16 cellular contexts compared by ENCODE assay signal in the genomic region with DNA sequence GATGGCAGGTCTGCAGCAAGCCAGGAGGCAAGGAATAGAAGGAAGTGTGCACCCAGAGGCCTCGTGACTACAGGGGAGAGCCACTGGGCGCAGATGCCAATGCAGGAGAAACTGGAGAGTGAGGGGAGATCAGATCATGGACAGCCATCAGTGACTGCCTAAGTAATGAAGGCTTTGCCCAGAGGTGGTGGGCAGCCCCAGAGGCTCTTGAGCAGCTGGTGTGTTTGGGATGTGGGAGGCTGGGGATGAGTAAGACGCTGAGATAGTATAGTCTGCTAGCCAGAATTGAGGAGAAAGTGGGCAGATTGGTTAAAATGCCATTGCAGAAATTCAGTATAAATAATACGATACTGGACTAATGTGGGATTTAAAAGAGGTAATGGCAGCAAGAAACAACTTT.
A peak's percentile ranks its signal among the peaks of the same experiment; 100 is the strongest.
DNase-seq lines count a peak whose midpoint lies in the region; ATAC-seq lines count a peak whose summit lies in the region.
"Had no signal": no experiment of that assay in that cellular context is flagged by ENCODE, and none has a peak within 500 bp of the region (broad histone marks: within the 10 kb centered on the region; RNA-seq: fewer than 3 reads in every experiment).

No MANE protein-coding gene starts in this region.

- no peak for ATAC-seq in activated naive CD4-positive, alpha-beta T cell treated with anti-CD3 and anti-CD28 coated beads, Interleukin-2, amount 50 U/mL, for 72 hours
- ATAC-seq in activated T-helper 17 cell treated with anti-CD3 and anti-CD28 coated beads, Interleukin-2, amount 50 U/mL, for 72 hours (replicated peaks) = no peak
- ATAC-seq in naive thymus-derived CD8-positive, alpha-beta T cell = no peak

- H3K36me3 Mint-ChIP-seq in activated naive CD4-positive, alpha-beta T cell treated with anti-CD3 and anti-CD28 coated beads, Interleukin-2, amount 50 U/mL, for 72 hours = peaks cover 9 to 34% of the 10 kb centered on the region in 2 donors
- peaks cover 97% of the 10 kb centered on the region for H3K36me3 Mint-ChIP-seq in activated T-helper 17 cell treated with anti-CD3 and anti-CD28 coated beads, Interleukin-2, amount 50 U/mL, for 72 hours (ENCODE audit: low read depth)
- H3K36me3 Mint-ChIP-seq in naive thymus-derived CD8-positive, alpha-beta T cell = peaks cover 13 to 87% (median 33%) of the 10 kb centered on the region in 3 donors

- POLR2A ChIA-PET in naive thymus-derived CD8-positive, alpha-beta T cell (lab: Charles Lee) = no interaction called here

- H3K27me3 Mint-ChIP-seq in activated T-helper 17 cell treated with anti-CD3 and anti-CD28 coated beads, Interleukin-2, amount 50 U/mL, for 72 hours = no peaks in the 10 kb centered on the region
- no peaks in the 10 kb centered on the region for H3K27me3 Mint-ChIP-seq in naive thymus-derived CD8-positive, alpha-beta T cell
- H3K27me3 Mint-ChIP-seq: CD4-positive, CD25-positive, alpha-beta regulatory T cell had no signal

- H3K4me3 Mint-ChIP-seq in activated T-helper 17 cell treated with anti-CD3 and anti-CD28 coated beads, Interleukin-2, amount 50 U/mL, for 72 hours = no peak overlapping the region
- no peak overlapping the region for H3K4me3 Mint-ChIP-seq in naive thymus-derived CD8-positive, alpha-beta T cell
- H3K4me3 Mint-ChIP-seq: CD4-positive, CD25-positive, alpha-beta regulatory T cell had no signal

- DNase-seq in activated naive CD4-positive, alpha-beta T cell treated with anti-CD3 and anti-CD28 coated beads, Interleukin-2, amount 50 U/mL, for 72 hours (ENCODE audit: low spot score in 2 of 2) = no peak
- DNase-seq in activated naive CD4-positive, alpha-beta T cell treated with Interleukin-2 at 50 U/mL for 16 hours = no peak
- no peak for DNase-seq in naive thymus-derived CD8-positive, alpha-beta T cell
- DNase-seq in effector CD8-positive, alpha-beta T cell (lab: John Stamatoyannopoulos, UW) = no peak
- DNase-seq in NCI-H1436 (lab: John Stamatoyannopoulos, UW) = no peak
- DNase-seq in activated CD4-positive, CD25-positive, alpha-beta regulatory T cell (lab: John Stamatoyannopoulos, UW) = no peak
- DNase-seq: BE2C; CD4-positive, CD25-positive, alpha-beta regulatory T cell; MV-4-11; NCI-H187; NCI-H2107; NCI-H510A; NCI-H748 treated with DMSO at 0.1 percent for 48 hours; NK-92 treated with Interleukin-12 subunit alpha and Interleukin-12 subunit beta, amount 100 ng/mL, for 24 hours; Peyer's patch had no signal

- peaks cover 11% of the 10 kb centered on the region for H3K4me1 Mint-ChIP-seq in activated T-helper 17 cell treated with anti-CD3 and anti-CD28 coated beads, Interleukin-2, amount 50 U/mL, for 72 hours
- H3K4me1 Mint-ChIP-seq in naive thymus-derived CD8-positive, alpha-beta T cell = peaks cover 0 to 3% (median 1%) of the 10 kb centered on the region in 4 donors
- H3K4me1 Mint-ChIP-seq: CD4-positive, CD25-positive, alpha-beta regulatory T cell had no signal

- no peaks in the 10 kb centered on the region for H3K9me3 Mint-ChIP-seq in activated naive CD4-positive, alpha-beta T cell treated with anti-CD3 and anti-CD28 coated beads, Interleukin-2, amount 50 U/mL, for 72 hours
- no peaks in the 10 kb centered on the region for H3K9me3 Mint-ChIP-seq in activated T-helper 17 cell treated with anti-CD3 and anti-CD28 coated beads, Interleukin-2, amount 50 U/mL, for 72 hours
- H3K9me3 Mint-ChIP-seq in naive thymus-derived CD8-positive, alpha-beta T cell = no peaks in the 10 kb centered on the region
- H3K9me3 Mint-ChIP-seq: CD4-positive, CD25-positive, alpha-beta regulatory T cell had no signal

- H3K27ac Mint-ChIP-seq in activated naive CD4-positive, alpha-beta T cell treated with anti-CD3 and anti-CD28 coated beads, Interleukin-2, amount 50 U/mL, for 72 hours = peak overlapping the region; percentile 7 to 78
- peak overlapping the region; percentile 21 for H3K27ac Mint-ChIP-seq in activated T-helper 17 cell treated with anti-CD3 and anti-CD28 coated beads, Interleukin-2, amount 50 U/mL, for 72 hours
- peak overlapping the region in 6 of 10 donors; percentile 42 to 79 (median 52) for H3K27ac Mint-ChIP-seq in naive thymus-derived CD8-positive, alpha-beta T cell
